17 cellular contexts compared by ENCODE assay signal in the genomic region with DNA sequence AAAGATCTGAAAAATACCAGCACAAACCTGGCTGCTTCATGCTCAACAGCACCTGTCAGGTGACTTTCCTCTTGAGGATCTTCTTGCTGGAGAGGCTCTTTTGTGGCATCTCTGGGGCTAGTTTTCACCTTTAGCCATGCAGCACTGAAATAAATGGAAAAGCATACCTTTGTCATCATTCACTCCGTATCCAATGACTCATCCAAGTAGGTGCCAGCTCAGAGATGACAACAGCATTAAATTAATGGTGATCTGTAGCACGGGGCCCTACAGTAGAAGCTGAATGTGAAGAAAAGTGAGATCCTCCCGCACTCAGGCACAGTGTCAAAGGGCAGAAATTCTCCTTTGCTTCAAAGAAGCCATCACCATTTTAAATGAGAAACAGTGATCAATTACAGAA. TPM values are rescaled to one million over a fixed set of nuclear protein-coding genes. Genes with fewer than 3 reads are reported as not detected.
DNase-seq lines count a peak whose midpoint lies in the region; ATAC-seq and TF ChIP-seq lines count a peak whose summit lies in the region.
"Had no signal": no experiment of that assay in that cellular context is flagged by ENCODE, and none has a peak within 500 bp of the region (broad histone marks: within the 10 kb centered on the region; RNA-seq: fewer than 3 reads in every experiment).

No MANE protein-coding gene starts in this region.

- H3K36me3 ChIP-seq in WERI-Rb-1: peaks cover 69% of the 10 kb centered on the region
- H3K36me3 ChIP-seq in spleen: peaks cover 0 to 94% (median 53%) of the 10 kb centered on the region in 6 donors

- H3K9me3 ChIP-seq in WERI-Rb-1 (ENCODE audit: severe bottlenecking): no peaks in the 10 kb centered on the region
- H3K9me3 ChIP-seq in spleen: no peaks in the 10 kb centered on the region
- H3K9me3 ChIP-seq: testis had no signal

- H3K4me1 Mint-ChIP-seq in stimulated activated memory B cell treated with anti-CD40 and anti-IgM and Interleukin-4, amounts not matched to agents 10 μg/mL and 1 μg/mL and 100 μg/mL, for 72 hours: no peaks in the 10 kb centered on the region
- H3K4me1 Mint-ChIP-seq: stimulated activated effector memory CD8-positive, alpha-beta T cell treated with anti-CD3 and anti-CD28 coated beads, Interleukin-12 subunit alpha, Interleukin-12 subunit beta, amount 100 ng/mL, for 72 hours had no signal

- DNase-seq in AG20443 (ENCODE audit: low spot score) (peak; percentile 13), HT1080 (ENCODE audit: low read depth) (peak; percentile 61), amniotic epithelial cell (ENCODE audit: low read depth) (peak; percentile 27), foreskin keratinocyte (peak; percentile 28 to 71), WERI-Rb-1 (no peak), spleen (no peak), NCI-H2029 treated with DMSO at 0.1 percent for 48 hours (lab: John Stamatoyannopoulos, UW) (no peak)
- DNase-seq: activated naive CD8-positive, alpha-beta T cell treated with anti-CD3 and anti-CD28 coated beads for 36 hours; CD4-positive, alpha-beta T cell; cortex of kidney; DMS79 treated with DMSO at 0.1 percent for 48 hours; NCI-H1694; NCI-H2227 treated with DMSO at 0.1 percent for 48 hours; RPMI8226; testis had no signal

- peaks cover 64% of the 10 kb centered on the region for H3K36me3 Mint-ChIP-seq in stimulated activated memory B cell treated with anti-CD40 and anti-IgM and Interleukin-4, amounts not matched to agents 10 μg/mL and 1 μg/mL and 100 μg/mL, for 72 hours

- no peak for TF ChIP-seq POLR2A in spleen (IDR thresholded peaks at IDR 0.05)

- intact Hi-C loops in spleen (cut with DNase I; ENCODE audit: low total_unique reads): no loop called here

- H3K4me3 ChIP-seq in WERI-Rb-1 (ENCODE audit: low read depth, low read length) (no peak overlapping the region), spleen (no peak overlapping the region)
- H3K4me3 ChIP-seq: testis had no signal

- 90 to 99% (median 93%) methylated on average over 3 of the region's 3 CpGs for WGBS in spleen, 5 donors

- TF ChIP-seq CTCF in foreskin keratinocyte (conservative IDR thresholded peaks at IDR 0.05): no peak
- no peak for TF ChIP-seq CTCF in WERI-Rb-1 (IDR thresholded peaks at IDR 0.05; ENCODE audit: low read depth, low read length)
- no peak for TF ChIP-seq CTCF in spleen (IDR thresholded peaks at IDR 0.05 in 8 of 11, conservative IDR thresholded peaks at IDR 0.05 in 3 of 11)

- H3K27ac Mint-ChIP-seq in stimulated activated memory B cell treated with anti-CD40 and anti-IgM and Interleukin-4, amounts not matched to agents 10 μg/mL and 1 μg/mL and 100 μg/mL, for 72 hours: no peak overlapping the region
- H3K27ac Mint-ChIP-seq: activated naive CD8-positive, alpha-beta T cell treated with anti-CD3 and anti-CD28 coated beads for 36 hours; CD4-positive, alpha-beta T cell; stimulated activated effector memory CD8-positive, alpha-beta T cell treated with anti-CD3 and anti-CD28 coated beads, Interleukin-12 subunit alpha, Interleukin-12 subunit beta, amount 100 ng/mL, for 72 hours had no signal

- H3K4me3 Mint-ChIP-seq in stimulated activated memory B cell treated with anti-CD40 and anti-IgM and Interleukin-4, amounts not matched to agents 10 μg/mL and 1 μg/mL and 100 μg/mL, for 72 hours: no peak overlapping the region
- H3K4me3 Mint-ChIP-seq: activated naive CD8-positive, alpha-beta T cell treated with anti-CD3 and anti-CD28 coated beads for 36 hours; CD4-positive, alpha-beta T cell; stimulated activated effector memory CD8-positive, alpha-beta T cell treated with anti-CD3 and anti-CD28 coated beads, Interleukin-12 subunit alpha, Interleukin-12 subunit beta, amount 100 ng/mL, for 72 hours had no signal

- peaks cover 15% of the 10 kb centered on the region for H3K4me1 ChIP-seq in foreskin keratinocyte
- peaks cover 0 to 13% (median 8%) of the 10 kb centered on the region in 6 donors for H3K4me1 ChIP-seq in spleen

- H3K27me3 ChIP-seq in foreskin keratinocyte: no peaks in the 10 kb centered on the region
- H3K27me3 ChIP-seq in WERI-Rb-1 (ENCODE audit: insufficient read depth, low read depth, severe bottlenecking): no peaks in the 10 kb centered on the region
- H3K27me3 ChIP-seq in spleen (replicated peaks in 1 of 7): no peaks in the 10 kb centered on the region
- H3K27me3 ChIP-seq: testis had no signal

- no peak overlapping the region for H3K27ac ChIP-seq in foreskin keratinocyte
- no peak overlapping the region for H3K27ac ChIP-seq in WERI-Rb-1
- H3K27ac ChIP-seq in spleen: no peak overlapping the region
- H3K27ac ChIP-seq: testis had no signal

- ATAC-seq in foreskin keratinocyte: peak; percentile 91
- ATAC-seq in stimulated activated memory B cell treated with anti-CD40 and anti-IgM and Interleukin-4, amounts not matched to agents 10 μg/mL and 1 μg/mL and 100 μg/mL, for 72 hours: no peak
- ATAC-seq: stimulated activated effector memory CD8-positive, alpha-beta T cell treated with anti-CD3 and anti-CD28 coated beads, Interleukin-12 subunit alpha, Interleukin-12 subunit beta, amount 100 ng/mL, for 72 hours had no signal

- no peaks in the 10 kb centered on the region for H3K27me3 Mint-ChIP-seq in stimulated activated memory B cell treated with anti-CD40 and anti-IgM and Interleukin-4, amounts not matched to agents 10 μg/mL and 1 μg/mL and 100 μg/mL, for 72 hours
- H3K27me3 Mint-ChIP-seq: activated naive CD8-positive, alpha-beta T cell treated with anti-CD3 and anti-CD28 coated beads for 36 hours; CD4-positive, alpha-beta T cell had no signal

- H3K9me3 Mint-ChIP-seq in stimulated activated memory B cell treated with anti-CD40 and anti-IgM and Interleukin-4, amounts not matched to agents 10 μg/mL and 1 μg/mL and 100 μg/mL, for 72 hours: no peaks in the 10 kb centered on the region
- H3K9me3 Mint-ChIP-seq: activated naive CD8-positive, alpha-beta T cell treated with anti-CD3 and anti-CD28 coated beads for 36 hours; CD4-positive, alpha-beta T cell; stimulated activated effector memory CD8-positive, alpha-beta T cell treated with anti-CD3 and anti-CD28 coated beads, Interleukin-12 subunit alpha, Interleukin-12 subunit beta, amount 100 ng/mL, for 72 hours had no signal

RNA-seq across cellular contexts. Expression of gene KIAA0753, which starts 32.2 kb away (rescaled TPM):
- total RNA-seq in HT1080 (2014; rRNA removed; shearing (Covaris generic)): 14.0 and 14.2 TPM in 2 replicates
- polyA plus RNA-seq in HT1080 (2015; cell fraction: cytosol; rRNA removed): 10.1 and 11.2 TPM in 2 replicates
- polyA plus RNA-seq in HT1080 (2015; cell fraction: nucleus; rRNA removed): 27.9 TPM in 2 replicates
- total RNA-seq in foreskin keratinocyte: 16.6 and 18.6 TPM in 2 replicates
- 4.1 and 4.5 TPM in 2 replicates for polyA plus RNA-seq in foreskin keratinocyte
- total RNA-seq in spleen: 10 to 100 TPM; 13.1 to 21.8 (median 18.9) TPM
- 1 to 10 TPM; 4.2 to 9.5 (median 5.6) TPM for polyA plus RNA-seq in spleen

RNA-seq across cellular contexts. Expression of gene TXNDC17, which starts 32.5 kb away (rescaled TPM):
- 108 and 116 TPM in 2 replicates for total RNA-seq in HT1080 (2014; rRNA removed; shearing (Covaris generic))
- polyA plus RNA-seq in HT1080 (2015; cell fraction: cytosol; rRNA removed): 221 and 347 TPM in 2 replicates
- 74.1 and 97.9 TPM in 2 replicates for polyA plus RNA-seq in HT1080 (2015; cell fraction: nucleus; rRNA removed)
- 344 TPM in 2 replicates for total RNA-seq in foreskin keratinocyte
- 611 and 639 TPM in 2 replicates for polyA plus RNA-seq in foreskin keratinocyte
- 100 to 1,000 TPM in 2 of 7 donors, 10 to 100 TPM in 5; 38.8 to 114 (median 76.2) TPM for total RNA-seq in spleen
- 100 to 1,000 TPM in 2 of 3 donors, 10 to 100 TPM in 1; 90.5 to 215 (median 140) TPM for polyA plus RNA-seq in spleen

RNA-seq across cellular contexts. Expression of gene MED31, which starts 43.1 kb away (rescaled TPM):
- 37.8 and 48.5 TPM in 2 replicates for total RNA-seq in HT1080 (2014; rRNA removed; shearing (Covaris generic))
- polyA plus RNA-seq in HT1080 (2015; cell fraction: cytosol; rRNA removed): 13.9 and 16.0 TPM in 2 replicates
- 14.5 and 18.6 TPM in 2 replicates for polyA plus RNA-seq in HT1080 (2015; cell fraction: nucleus; rRNA removed)
- total RNA-seq in foreskin keratinocyte: 30.5 and 34.6 TPM in 2 replicates
- polyA plus RNA-seq in foreskin keratinocyte: 49.2 TPM in 2 replicates
- 10 to 100 TPM in 6 of 7 donors, 1 to 10 TPM in 1; 6.0 to 18.2 (median 16.1) TPM for total RNA-seq in spleen
- polyA plus RNA-seq in spleen: 10 to 100 TPM; 17.3 to 28.9 (median 17.5) TPM

RNA-seq across cellular contexts. Expression of gene C17orf100, which starts 43.2 kb away (rescaled TPM):
- 0.23 and 0.31 TPM in 2 replicates for total RNA-seq in HT1080 (2014; rRNA removed; shearing (Covaris generic))
- polyA plus RNA-seq in HT1080 (2015; cell fraction: cytosol; rRNA removed): 4.0 and 5.4 TPM in 2 replicates
- 1.6 and 2.2 TPM in 2 replicates for polyA plus RNA-seq in HT1080 (2015; cell fraction: nucleus; rRNA removed)
- total RNA-seq in foreskin keratinocyte (0.88 and 1.2 TPM in 2 replicates), spleen (1 to 10 TPM; 1.1 to 2.8 (median 2.3) TPM)
- polyA plus RNA-seq in foreskin keratinocyte (1.1 and 1.4 TPM in 2 replicates), spleen (1 to 10 TPM; 4.2 to 4.7 (median 4.3) TPM)

RNA-seq across cellular contexts. Expression of gene PITPNM3, which starts 52.0 kb away (rescaled TPM):
- 0.32 and 0.33 TPM in 2 replicates for total RNA-seq in HT1080 (2014; rRNA removed; shearing (Covaris generic))
- 0.10 and 0.12 TPM in 2 replicates for polyA plus RNA-seq in HT1080 (2015; cell fraction: cytosol; rRNA removed)
- 1.2 and 1.6 TPM in 2 replicates for polyA plus RNA-seq in HT1080 (2015; cell fraction: nucleus; rRNA removed)
- 6.4 and 7.4 TPM in 2 replicates for total RNA-seq in foreskin keratinocyte
- 2.4 and 3.3 TPM in 2 replicates for polyA plus RNA-seq in foreskin keratinocyte
- 100 to 1,000 TPM in 6 of 7 donors, 10 to 100 TPM in 1; 51.9 to 215 (median 140) TPM for total RNA-seq in spleen
- 10 to 100 TPM in 1 of 3 donors, 1 to 10 TPM in 2; 5.4 to 63.3 (median 9.1) TPM for polyA plus RNA-seq in spleen

Comparison
In these comparisons a context has a peak if more than half of its experiments do, and no peak if none do; other contexts are left out.
1. DNase-seq: peak in AG20443 (single experiment), HT1080 (single experiment), amniotic epithelial cell (single experiment) and foreskin keratinocyte (2 of 2); none in WERI-Rb-1 (single experiment), spleen (single experiment) and NCI-H2029 treated with DMSO at 0.1 percent for 48 hours (single experiment).